Comparison of ENCODE assay signal across 5 cellular contexts in the genomic region with DNA sequence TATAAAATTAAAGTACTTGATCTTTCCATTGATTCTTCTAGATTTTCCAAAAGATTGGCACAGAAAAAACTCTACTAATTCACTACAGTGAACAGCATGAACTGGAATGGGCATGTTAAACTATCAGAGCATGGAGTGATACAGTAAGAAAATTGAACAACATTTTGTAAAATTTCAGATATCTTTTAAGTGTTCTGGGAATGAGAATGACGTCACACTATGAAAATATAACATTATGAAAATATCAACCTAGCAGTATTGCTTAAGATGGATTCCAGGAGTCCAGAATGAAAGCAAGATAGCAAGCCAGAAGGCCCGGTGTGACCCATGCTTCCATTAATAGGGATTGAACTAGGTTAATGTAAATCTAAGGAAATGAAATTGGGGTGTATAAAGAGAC.
"Had no signal": no experiment of that assay in that cellular context is flagged by ENCODE, and none has a peak within 500 bp of the region (broad histone marks: within the 10 kb centered on the region; RNA-seq: fewer than 3 reads in every experiment).

No MANE protein-coding gene starts in this region.

- DNase-seq: IMR-90, KBM-7, KG1 had no signal

- H3K27ac ChIP-seq: HL-60 had no signal

- FAIRE-seq: HTR-8/SVneo had no signal
